ENCODE assay signal across 8 cellular contexts in the genomic region with DNA sequence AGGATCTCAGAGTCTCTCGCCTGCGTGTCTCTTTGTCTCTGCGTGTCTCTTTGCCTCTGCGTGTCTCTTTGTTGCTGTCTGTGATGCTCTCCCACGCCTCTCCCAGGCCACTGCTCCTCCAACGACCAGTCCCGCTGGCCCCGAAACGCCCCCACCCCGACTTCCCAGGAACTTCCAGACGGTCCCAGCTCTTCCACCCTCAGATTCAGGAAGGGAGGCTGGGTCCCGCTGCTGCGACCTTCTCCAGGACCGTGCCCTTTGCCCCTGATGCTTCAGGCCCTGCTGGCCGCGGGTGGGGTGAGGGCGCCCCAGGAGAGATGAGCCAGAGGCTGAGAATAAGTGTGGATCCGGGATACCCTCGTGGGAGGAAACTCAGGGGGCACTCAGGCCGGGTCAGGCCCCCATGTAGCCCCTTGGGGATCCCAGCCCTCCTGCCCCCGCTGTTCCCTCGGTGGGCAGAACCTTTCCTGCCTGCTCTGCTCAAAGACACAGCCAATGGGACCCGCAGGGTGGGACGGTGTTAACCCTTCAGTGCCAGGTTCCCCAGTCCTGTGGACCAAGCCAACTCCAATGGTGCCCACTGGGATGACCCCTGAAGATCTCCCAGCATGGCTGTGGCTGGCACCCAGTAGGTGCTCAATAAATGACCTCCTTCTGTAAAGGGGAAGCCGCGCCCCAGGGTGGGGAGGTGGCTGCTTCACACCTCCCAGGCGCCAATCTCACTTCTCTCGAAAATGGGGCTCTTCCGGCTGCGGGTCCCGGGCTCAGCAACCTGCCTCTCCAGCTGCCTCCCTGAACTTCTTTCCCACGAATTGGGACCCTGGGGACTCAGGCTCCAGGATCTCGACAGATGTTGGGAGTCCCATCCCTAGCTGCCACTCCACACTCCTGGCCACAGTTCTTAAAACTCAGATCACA. TPM values are rescaled to one million over a fixed set of nuclear protein-coding genes. Genes with fewer than 3 reads are reported as not detected.
DNase-seq lines count a peak whose midpoint lies in the region; ATAC-seq and TF ChIP-seq lines count a peak whose summit lies in the region.

No MANE protein-coding gene starts in this region.

- H3K27ac Mint-ChIP-seq in dendritic cell treated with granulocyte-macrophage colony-stimulating factor and Interleukin-4, amounts not matched to agents 40 ng/mL and 50 ng/mL, for 4 days = peak overlapping the region; percentile 5
- H3K27ac Mint-ChIP-seq in osteocyte (ENCODE audit: unreplicated experiment) = no peak overlapping the region

- no peaks in the 10 kb centered on the region for H3K79me2 ChIP-seq in DOHH2 (ENCODE audit: control insufficient read depth, low read length)

- H3K27me3 Mint-ChIP-seq in dendritic cell treated with granulocyte-macrophage colony-stimulating factor and Interleukin-4, amounts not matched to agents 40 ng/mL and 50 ng/mL, for 4 days = peaks cover 77% of the 10 kb centered on the region
- H3K27me3 Mint-ChIP-seq in osteocyte (ENCODE audit: unreplicated experiment) = no peaks in the 10 kb centered on the region

- TF ChIP-seq CTCF in DOHH2 (IDR thresholded peaks at IDR 0.05; ENCODE audit: low read depth, low read length, poor library complexity, severe bottlenecking) (no peak), osteocyte (IDR thresholded peaks at IDR 0.05) (no peak), A673 (conservative IDR thresholded peaks at IDR 0.05; ENCODE audit: low read depth, low read length) (no peak)

- POLR2A ChIA-PET in A673 (lab: Charles Lee; ENCODE audit: low non-redundant PET) = interaction anchor here (0.6 kb wide), 1 partner anchor 23 kb away, joined by 6 read pairs; no protein-coding TSS in a partner anchor

- H3K36me3 ChIP-seq in DOHH2 (ENCODE audit: control insufficient read depth, low read length) = no peaks in the 10 kb centered on the region
- no peaks in the 10 kb centered on the region for H3K36me3 ChIP-seq in A673 (ENCODE audit: insufficient read depth, low read length, poor library complexity, severe bottlenecking)

- DNase-seq in NCI-H2171 (lab: John Stamatoyannopoulos, UW) (peak; percentile 94), osteocyte (ENCODE audit: extremely low spot score, unreplicated experiment) (no peak), DMS153 (lab: John Stamatoyannopoulos, UW) (no peak), A673 (ENCODE audit: low spot score) (no peak)

- no peak overlapping the region for H3K27ac ChIP-seq in DOHH2 (ENCODE audit: low read depth, low read length)
- no peak overlapping the region for H3K27ac ChIP-seq in A673 (ENCODE audit: low read depth, low read length, poor library complexity, severe bottlenecking)

- CTCF ChIA-PET in A673 (lab: Charles Lee) = no interaction called here

- intact Hi-C loops in dendritic cell treated with granulocyte-macrophage colony-stimulating factor and Interleukin-4, amounts not matched to agents 40 ng/mL and 50 ng/mL, for 4 days (cut with micrococcal nuclease) = no loop called here
- intact Hi-C loops in A673 (cut with micrococcal nuclease; ENCODE audit: unreplicated experiment) = no loop called here

- H3K4me3 ChIP-seq in DOHH2 (ENCODE audit: low read length) (peak overlapping the region; percentile 5; the same call in 1 of the 2 replicates), A673 (ENCODE audit: low read depth, low read length, poor library complexity, severe bottlenecking) (no peak overlapping the region)

- H3F3A ChIP-seq in DOHH2 (ENCODE audit: control insufficient read depth, insufficient read depth) = no peaks in the 10 kb centered on the region

- H4K20me1 ChIP-seq in DOHH2 (ENCODE audit: control insufficient read depth, insufficient read depth, low read depth, low read length) = peaks cover 2% of the 10 kb centered on the region; the same call in 1 of the 2 replicates

- no peaks in the 10 kb centered on the region for H3K36me3 Mint-ChIP-seq in dendritic cell treated with granulocyte-macrophage colony-stimulating factor and Interleukin-4, amounts not matched to agents 40 ng/mL and 50 ng/mL, for 4 days (ENCODE audit: low read depth)
- H3K36me3 Mint-ChIP-seq in osteocyte (ENCODE audit: unreplicated experiment) = no peaks in the 10 kb centered on the region

- H3K9me3 Mint-ChIP-seq in dendritic cell treated with granulocyte-macrophage colony-stimulating factor and Interleukin-4, amounts not matched to agents 40 ng/mL and 50 ng/mL, for 4 days = no peaks in the 10 kb centered on the region
- H3K9me3 Mint-ChIP-seq in osteocyte (ENCODE audit: unreplicated experiment) = no peaks in the 10 kb centered on the region

- H3K4me1 Mint-ChIP-seq in dendritic cell treated with granulocyte-macrophage colony-stimulating factor and Interleukin-4, amounts not matched to agents 40 ng/mL and 50 ng/mL, for 4 days (ENCODE audit: low read depth) = peaks cover 35% of the 10 kb centered on the region
- peaks cover 32% of the 10 kb centered on the region for H3K4me1 Mint-ChIP-seq in osteocyte (ENCODE audit: unreplicated experiment)

- H3K4me1 ChIP-seq in DOHH2 (ENCODE audit: control insufficient read depth, low read length) = peaks cover 17% of the 10 kb centered on the region
- H3K4me1 ChIP-seq in A673 (ENCODE audit: insufficient read depth, low read length, poor library complexity, severe bottlenecking) = no peaks in the 10 kb centered on the region

- peaks cover 43% of the 10 kb centered on the region for H3K27me3 ChIP-seq in DOHH2 (ENCODE audit: control insufficient read depth, low read length)
- peaks cover 12% of the 10 kb centered on the region for H3K27me3 ChIP-seq in A673 (replicated peaks; ENCODE audit: insufficient read depth, low read depth, low read length, poor library complexity)

- H3K4me3 Mint-ChIP-seq in dendritic cell treated with granulocyte-macrophage colony-stimulating factor and Interleukin-4, amounts not matched to agents 40 ng/mL and 50 ng/mL, for 4 days = no peak overlapping the region
- H3K4me3 Mint-ChIP-seq in osteocyte (ENCODE audit: unreplicated experiment) = peak overlapping the region; percentile 68

- ATAC-seq in GM19395 (IDR thresholded peaks at IDR 0.05; ENCODE audit: unreplicated experiment) = no peak
- no peak for ATAC-seq in GM21737 (IDR thresholded peaks at IDR 0.05; ENCODE audit: unreplicated experiment)

- no peaks in the 10 kb centered on the region for H3K9me2 ChIP-seq in DOHH2 (replicated peaks; ENCODE audit: control insufficient read depth, low read length)

- BruUV-seq in A673 (replicated peaks; lab: Mats Ljungman, UMichigan) = no TSS peak

- H3K9me3 ChIP-seq in DOHH2 (ENCODE audit: control insufficient read depth, insufficient read depth, low read length) (no peaks in the 10 kb centered on the region), A673 (ENCODE audit: low read depth, low read length, poor library complexity, severe bottlenecking) (no peaks in the 10 kb centered on the region)

- peak overlapping the region; percentile 28; the same call in 1 of the 2 replicates for H3K4me2 ChIP-seq in DOHH2 (ENCODE audit: low read length)

RNA-seq across cellular contexts. Expression of gene S1PR5, which starts 1.5 kb away (rescaled TPM):
- total RNA-seq in osteocyte (0.83 and 1.8 TPM in 2 replicates), A673 (2021) (0.41 and 1.1 TPM in 2 replicates)

RNA-seq across cellular contexts. Expression of gene KEAP1, which starts 15.5 kb away (rescaled TPM):
- total RNA-seq in osteocyte = 80.1 and 80.9 TPM in 2 replicates
- total RNA-seq in A673 (2021) = 112 TPM in 2 replicates

RNA-seq across cellular contexts. Expression of gene ATG4D, which starts 25.0 kb away (rescaled TPM):
- total RNA-seq in osteocyte (28.7 and 30.9 TPM in 2 replicates), A673 (2021) (52.1 and 57.1 TPM in 2 replicates)

RNA-seq across cellular contexts. Expression of gene KRI1, which starts 47.1 kb away (rescaled TPM):
- total RNA-seq in osteocyte (29.0 and 29.3 TPM in 2 replicates), A673 (2021) (45.2 and 47.8 TPM in 2 replicates)

RNA-seq across cellular contexts. Expression of gene CDKN2D, which starts 50.1 kb away (rescaled TPM):
- 9.4 and 13.0 TPM in 2 replicates for total RNA-seq in osteocyte
- 12.7 and 14.6 TPM in 2 replicates for total RNA-seq in A673 (2021)
